ENCODE assay signal across 1 cellular context in genomic region chr10:119933179-119933578, GRCh38.
TF ChIP-seq lines count a peak whose summit lies in the region.

No MANE protein-coding gene starts in this region.

TF ChIP-seq in GM12878, 131 proteins besides CTCF, POLR2A, EP300 and RAD21 (continued from another document):
- TF ChIP-seq E4F1 (IDR thresholded peaks at IDR 0.05; ENCODE audit: borderline replicate concordance, partially characterized antibody) (no peak), ASH2L (IDR thresholded peaks at IDR 0.05; ENCODE audit: borderline replicate concordance, low read depth) (no peak), YBX1 (IDR thresholded peaks at IDR 0.05) (no peak), SREBF1 (IDR thresholded peaks at IDR 0.05; ENCODE audit: low read length) (no peak), CEBPB (IDR thresholded peaks at IDR 0.05; ENCODE audit: borderline replicate concordance in 1 of 2, low read depth in 2 of 2, low read length in 2 of 2) (no peak), RAD51 (IDR thresholded peaks at IDR 0.05) (no peak), KDM1A (IDR thresholded peaks at IDR 0.05; ENCODE audit: borderline replicate concordance) (no peak), SUZ12 (IDR thresholded peaks at IDR 0.05; ENCODE audit: unreplicated experiment) (no peak), ZBTB11 (CRISPR knock-in tag; IDR thresholded peaks at IDR 0.05) (no peak), CHD2 (IDR thresholded peaks at IDR 0.05; ENCODE audit: borderline replicate concordance, low read depth, low read length) (no peak), MXI1 (IDR thresholded peaks at IDR 0.05; ENCODE audit: low read depth, low read length) (no peak)
